ENCODE assay signal across 11 cellular contexts in genomic region chr12:76611533-76611932, GRCh38. TPM values are rescaled to one million over a fixed set of nuclear protein-coding genes. Genes with fewer than 3 reads are reported as not detected.
DNase-seq lines count a peak whose midpoint lies in the region; TF ChIP-seq lines count a peak whose summit lies in the region.
"Had no signal": no experiment of that assay in that cellular context is flagged by ENCODE, and none has a peak within 500 bp of the region (broad histone marks: within the 10 kb centered on the region; RNA-seq: fewer than 3 reads in every experiment).

No MANE protein-coding gene starts in this region.

- no peaks in the 10 kb centered on the region for H3K27me3 ChIP-seq in smooth muscle cell (ENCODE audit: low read depth)
- H3K27me3 ChIP-seq in CD8-positive, alpha-beta memory T cell (ENCODE audit: insufficient read depth, low read length, poor library complexity, severe bottlenecking) = peaks cover 4% of the 10 kb centered on the region
- H3K27me3 ChIP-seq: SJSA1 had no signal

- H3K27me3 Mint-ChIP-seq in CD8-positive, alpha-beta memory T cell = peaks cover 3 to 32% of the 10 kb centered on the region in 2 donors

- peak overlapping the region; percentile 21 for H3K27ac ChIP-seq in smooth muscle cell (ENCODE audit: low read depth)
- H3K27ac ChIP-seq in CD8-positive, alpha-beta memory T cell (ENCODE audit: low read depth, low read length) = no peak overlapping the region
- H3K27ac ChIP-seq: SJSA1 had no signal

- no peaks in the 10 kb centered on the region for H3K36me3 ChIP-seq in smooth muscle cell (ENCODE audit: low read depth)
- H3K36me3 ChIP-seq in CD8-positive, alpha-beta memory T cell (ENCODE audit: insufficient read depth, low read length) = no peaks in the 10 kb centered on the region
- H3K36me3 ChIP-seq: SJSA1 had no signal

- no peaks in the 10 kb centered on the region for H3F3A ChIP-seq in smooth muscle cell (ENCODE audit: low read depth)

- H3K4me3 ChIP-seq in fibroblast of pulmonary artery (replicated peaks; ENCODE audit: low read depth, low read length) (no peak overlapping the region), smooth muscle cell (no peak overlapping the region)
- no peak overlapping the region for H3K4me3 ChIP-seq in CD8-positive, alpha-beta memory T cell (ENCODE audit: low read length)
- H3K4me3 ChIP-seq: SJSA1 had no signal

- H3K4me1 ChIP-seq in smooth muscle cell (ENCODE audit: low read depth) = no peaks in the 10 kb centered on the region
- H3K4me1 ChIP-seq in CD8-positive, alpha-beta memory T cell (ENCODE audit: insufficient read depth, low read length) = no peaks in the 10 kb centered on the region
- H3K4me1 ChIP-seq: SJSA1 had no signal

- H3K4me1 Mint-ChIP-seq in CD8-positive, alpha-beta memory T cell = no peaks in the 10 kb centered on the region
- H3K4me1 Mint-ChIP-seq: activated naive CD8-positive, alpha-beta T cell treated with anti-CD3 and anti-CD28 coated beads, Interleukin-2, amount 50 U/mL, for 24 hours had no signal

- H3K36me3 Mint-ChIP-seq in CD8-positive, alpha-beta memory T cell = no peaks in the 10 kb centered on the region

- no peak overlapping the region for H2AFZ ChIP-seq in smooth muscle cell (ENCODE audit: low read depth)

- no peaks in the 10 kb centered on the region for H3K9me3 Mint-ChIP-seq in CD8-positive, alpha-beta memory T cell
- H3K9me3 Mint-ChIP-seq: activated naive CD8-positive, alpha-beta T cell treated with anti-CD3 and anti-CD28 coated beads, Interleukin-2, amount 50 U/mL, for 24 hours had no signal

- DNase-seq in HCEC 1CT (peak; percentile 85), RPMI7951 (ENCODE audit: low read depth) (peak; percentile 97), fibroblast of pulmonary artery (ENCODE audit: low read depth) (peak; percentile 87), smooth muscle cell (lab: John Stamatoyannopoulos, UW; ENCODE audit: unreplicated experiment) (no peak), KBM-7 (no peak), NCI-H510A (lab: John Stamatoyannopoulos, UW) (no peak)
- no peak for DNase-seq in CD8-positive, alpha-beta memory T cell
- DNase-seq: activated naive CD8-positive, alpha-beta T cell treated with anti-CD3 and anti-CD28 coated beads, Interleukin-2, amount 50 U/mL, for 24 hours; left cardiac atrium; NCI-H2081 treated with DMSO at 0.1 percent for 48 hours had no signal

- 20% methylated on average over 2 of the region's 2 CpGs for WGBS in smooth muscle cell (ENCODE audit: low lambda C conversion rate)

- H3K4me2 ChIP-seq in smooth muscle cell = no peak overlapping the region

- no peaks in the 10 kb centered on the region for H3K79me2 ChIP-seq in smooth muscle cell (ENCODE audit: low read depth)

- no peak for TF ChIP-seq CTCF in fibroblast of pulmonary artery (IDR thresholded peaks at IDR 0.05; ENCODE audit: low read length, missing control alignments)
- TF ChIP-seq CTCF in smooth muscle cell (IDR thresholded peaks at IDR 0.05; ENCODE audit: borderline replicate concordance, insufficient read depth, poor library complexity, severe bottlenecking) = no peak

- H3K27ac Mint-ChIP-seq in CD8-positive, alpha-beta memory T cell = no peak overlapping the region
- H3K27ac Mint-ChIP-seq: activated naive CD8-positive, alpha-beta T cell treated with anti-CD3 and anti-CD28 coated beads, Interleukin-2, amount 50 U/mL, for 24 hours had no signal

- POLR2A ChIA-PET in CD8-positive, alpha-beta memory T cell (lab: Charles Lee) = no interaction called here

- no peak overlapping the region for H3K9ac ChIP-seq in smooth muscle cell (ENCODE audit: low read depth)

- in situ Hi-C loops in KBM-7 (cut with MboI; ENCODE audit: low pct_unique_long_range_greater_than_20kb, low sequenced_read_pairs) = loop anchor here (25.0 kb wide), 1 partner anchor 176 kb away; no protein-coding TSS in a partner anchor

- H3K4me3 Mint-ChIP-seq in CD8-positive, alpha-beta memory T cell = no peak overlapping the region
- H3K4me3 Mint-ChIP-seq: activated naive CD8-positive, alpha-beta T cell treated with anti-CD3 and anti-CD28 coated beads, Interleukin-2, amount 50 U/mL, for 24 hours had no signal

- H4K20me1 ChIP-seq in smooth muscle cell (ENCODE audit: low read depth) = no peaks in the 10 kb centered on the region

- H3K9me3 ChIP-seq in smooth muscle cell (replicated peaks; ENCODE audit: low read depth) = no peaks in the 10 kb centered on the region
- no peaks in the 10 kb centered on the region for H3K9me3 ChIP-seq in CD8-positive, alpha-beta memory T cell (ENCODE audit: low read length)
- H3K9me3 ChIP-seq: SJSA1 had no signal

- CTCF ChIA-PET in CD8-positive, alpha-beta memory T cell (lab: Charles Lee) = no interaction called here

RNA-seq across cellular contexts. Expression of gene OSBPL8, which starts 52.0 kb away (rescaled TPM):
- 49.9 and 55.9 TPM in 2 replicates for total RNA-seq in RPMI7951 (2014; rRNA removed; shearing (Covaris generic))
- total RNA-seq in smooth muscle cell = 108 and 129 TPM in 2 replicates
- polyA plus RNA-seq in smooth muscle cell = 32.0 and 43.2 TPM in 2 replicates
- total RNA-seq in CD8-positive, alpha-beta memory T cell = 10 to 100 TPM; 87.3 to 90.7 TPM
- polyA plus RNA-seq in CD8-positive, alpha-beta memory T cell = 113 TPM

Comparison
In these comparisons a context has a peak if more than half of its experiments do, and no peak if none do; other contexts are left out.
1. DNase-seq: peak in HCEC 1CT (single experiment), RPMI7951 (single experiment) and fibroblast of pulmonary artery (single experiment); none in smooth muscle cell (single experiment), CD8-positive, alpha-beta memory T cell (0 of 5), KBM-7 (single experiment) and NCI-H510A (single experiment).